Comparison of ENCODE assay signal across 8 cellular contexts in the genomic region with DNA sequence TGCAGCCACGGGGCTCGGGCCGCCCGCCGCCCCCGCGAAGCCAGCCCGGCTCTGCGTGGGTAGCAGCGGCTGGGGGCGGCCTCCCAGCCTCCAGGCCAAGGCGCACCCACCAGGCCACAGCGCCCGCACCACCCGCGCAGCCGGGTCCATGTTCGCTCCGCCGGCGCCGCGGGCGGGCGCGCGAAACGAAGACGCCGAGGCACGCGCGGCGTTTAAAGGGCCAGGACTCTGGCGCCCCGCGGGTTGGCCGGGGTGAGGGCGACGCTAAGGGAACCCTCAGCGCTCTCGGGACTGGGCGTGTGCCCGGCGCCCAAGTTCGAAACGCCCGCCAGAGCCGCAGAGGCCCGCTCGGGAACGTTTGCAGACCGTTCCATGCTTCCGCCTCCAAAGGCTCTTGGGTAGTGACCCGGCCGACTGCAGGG. TPM values are rescaled to one million over a fixed set of nuclear protein-coding genes. Genes with fewer than 3 reads are reported as not detected.
DNase-seq lines count a peak whose midpoint lies in the region; ATAC-seq and TF ChIP-seq lines count a peak whose summit lies in the region.

PTGES2 (minus strand) TSS at position 162 of the 422 bp plus-strand sequence; CDS start at position 150, 12 bp downstream.

- H3K4me3 ChIP-seq in WERI-Rb-1 (ENCODE audit: low read depth, low read length) (peak within 1 kb of the TSS; percentile 72), mammary epithelial cell (replicated peaks in 1 of 3; ENCODE audit: insufficient read depth in 1 of 3, low read depth in 2 of 3, low read length in 3 of 3) (peak within 1 kb of the TSS; percentile 64 to 100 (median 91)), smooth muscle cell (peak within 1 kb of the TSS; percentile 91)

- dilution Hi-C loops in mammary epithelial cell (cut with HindIII; ENCODE audit: low sequenced_read_pairs): no loop called here

- peak; percentile 63 for ATAC-seq in HG02763 (IDR thresholded peaks at IDR 0.05; ENCODE audit: unreplicated experiment)

- H3K27ac ChIP-seq in WERI-Rb-1 (peak within 1 kb of the TSS; percentile 99), mammary epithelial cell (ENCODE audit: insufficient read depth, low read depth, low read length) (peak within 1 kb of the TSS; percentile 90), smooth muscle cell (ENCODE audit: low read depth) (peak within 1 kb of the TSS; percentile 88)

- in situ Hi-C loops in mammary epithelial cell (cut with MboI; ENCODE audit: low sequenced_read_pairs in 2 of 2): no loop called here

- 2% methylated on average over 22 of the region's 56 CpGs for WGBS in mammary epithelial cell (ENCODE audit: low coverage, missing lambda C conversion rate)
- 1% methylated on average over 50 of the region's 56 CpGs for WGBS in smooth muscle cell (ENCODE audit: low lambda C conversion rate)

- H3K4me2 ChIP-seq in mammary epithelial cell (ENCODE audit: insufficient read depth, low read depth, low read length) (peak within 1 kb of the TSS; percentile 97), smooth muscle cell (peak within 1 kb of the TSS; percentile 97)

- intact Hi-C loops in mammary epithelial cell (cut with micrococcal nuclease): loop anchor here (5.0 to 10.0 kb wide), 2 partner anchors 127 to 285 kb away; no protein-coding TSS in a partner anchor

- TF ChIP-seq CTCF in WERI-Rb-1 (IDR thresholded peaks at IDR 0.05; ENCODE audit: low read depth, low read length) (no peak), mammary epithelial cell (conservative IDR thresholded peaks at IDR 0.05 in 1 of 2, IDR thresholded peaks at IDR 0.05 in 1 of 2; ENCODE audit: extremely low read depth in 1 of 2, insufficient read depth in 1 of 2, low read depth in 1 of 2, low read length in 2 of 2) (no peak), smooth muscle cell (IDR thresholded peaks at IDR 0.05; ENCODE audit: borderline replicate concordance, insufficient read depth, poor library complexity, severe bottlenecking) (no peak)

- H2AFZ ChIP-seq in mammary epithelial cell (ENCODE audit: low read depth, low read length) (peak within 1 kb of the TSS; percentile 98), smooth muscle cell (ENCODE audit: low read depth) (peak within 1 kb of the TSS; percentile 90)

- BruUV-seq in mammary epithelial cell (replicated peaks; lab: Mats Ljungman, UMichigan): no TSS peak

- H3K27me3 ChIP-seq in WERI-Rb-1 (ENCODE audit: insufficient read depth, low read depth, severe bottlenecking): no peaks in the 10 kb centered on the region
- H3K27me3 ChIP-seq in mammary epithelial cell (ENCODE audit: insufficient read depth, low read length): no peaks in the 10 kb centered on the region
- no peaks in the 10 kb centered on the region for H3K27me3 ChIP-seq in smooth muscle cell (ENCODE audit: low read depth)

- peak; percentile 78 to 96 (median 94) for DNase-seq in NCI-H1417 (lab: John Stamatoyannopoulos, UW)
- DNase-seq in NCI-H1417 treated with DMSO at 0.1 percent for 48 hours (lab: John Stamatoyannopoulos, UW): no peak
- DNase-seq in NCI-H146 treated with DMSO at 0.1 percent for 48 hours (lab: John Stamatoyannopoulos, UW; ENCODE audit: unreplicated experiment): peak; percentile 33
- DNase-seq in WERI-Rb-1: peak; percentile 88
- peak; percentile 84 for DNase-seq in mammary epithelial cell
- DNase-seq in iPS-NIHi7 (ENCODE audit: extremely low spot score): peak; percentile 64
- DNase-seq in smooth muscle cell (lab: John Stamatoyannopoulos, UW; ENCODE audit: unreplicated experiment): peak; percentile 69

- H3K79me2 ChIP-seq in mammary epithelial cell (ENCODE audit: insufficient read depth, low read length): peaks cover 36% of the 10 kb centered on the region
- peaks cover 8% of the 10 kb centered on the region for H3K79me2 ChIP-seq in smooth muscle cell (ENCODE audit: low read depth)

- H3K9ac ChIP-seq in mammary epithelial cell (ENCODE audit: insufficient read depth, low read length): peak within 1 kb of the TSS; percentile 92
- peak within 1 kb of the TSS; percentile 92 for H3K9ac ChIP-seq in smooth muscle cell (ENCODE audit: low read depth)

- no peaks in the 10 kb centered on the region for H3F3A ChIP-seq in smooth muscle cell (ENCODE audit: low read depth)

- CTCF ChIA-PET in mammary epithelial cell (lab: Charles Lee; ENCODE audit: low non-redundant PET): no interaction called here

- no peaks in the 10 kb centered on the region for H4K20me1 ChIP-seq in mammary epithelial cell (ENCODE audit: insufficient read depth, low read length)
- peaks cover 12% of the 10 kb centered on the region for H4K20me1 ChIP-seq in smooth muscle cell (ENCODE audit: low read depth)

- H3K9me3 ChIP-seq in WERI-Rb-1 (ENCODE audit: severe bottlenecking) (peaks cover 7% of the 10 kb centered on the region), mammary epithelial cell (replicated peaks; ENCODE audit: insufficient read depth, low read length) (no peaks in the 10 kb centered on the region), smooth muscle cell (replicated peaks; ENCODE audit: low read depth) (no peaks in the 10 kb centered on the region)

- H3K36me3 ChIP-seq in WERI-Rb-1: peaks cover 38% of the 10 kb centered on the region
- peaks cover 3% of the 10 kb centered on the region for H3K36me3 ChIP-seq in mammary epithelial cell (ENCODE audit: insufficient read depth, low read length)
- H3K36me3 ChIP-seq in smooth muscle cell (ENCODE audit: low read depth): no peaks in the 10 kb centered on the region

- H3K4me1 ChIP-seq in mammary epithelial cell (ENCODE audit: insufficient read depth, low read length) (peaks cover 15% of the 10 kb centered on the region), smooth muscle cell (ENCODE audit: low read depth) (no peaks in the 10 kb centered on the region)

RNA-seq across cellular contexts. Expression of gene PTGES2, which starts in this region (rescaled TPM):
- total RNA-seq in mammary epithelial cell (10 to 100 TPM; 39.7 to 70.1 TPM), smooth muscle cell (20.7 and 31.5 TPM in 2 replicates)
- polyA plus RNA-seq in mammary epithelial cell (78.2 TPM), smooth muscle cell (78.6 and 102 TPM in 2 replicates)
- polyA minus RNA-seq in mammary epithelial cell: 30.4 TPM
